2 cellular contexts compared by ENCODE assay signal in genomic region chr7:159064121-159064815, GRCh38.
TF ChIP-seq lines count a peak whose summit lies in the region.

No MANE protein-coding gene starts in this region.

TF ChIP-seq in HepG2, 621 proteins besides CTCF, POLR2A, EP300 and RAD21 (continued from another document):
- TF ChIP-seq DBP (CRISPR knock-in tag; IDR thresholded peaks at IDR 0.05; ENCODE audit: not compliant biosample characterization) (no peak), ZNF326 (CRISPR knock-in tag; IDR thresholded peaks at IDR 0.05; ENCODE audit: borderline replicate concordance) (no peak), PITX1 (CRISPR knock-in tag; IDR thresholded peaks at IDR 0.05) (no peak), RBFOX2 (IDR thresholded peaks at IDR 0.05; ENCODE audit: low read depth, low read length) (no peak), NONO (IDR thresholded peaks at IDR 0.05) (no peak), NONO (CRISPR knock-in tag; conservative IDR thresholded peaks at IDR 0.05) (no peak), FLYWCH1 (CRISPR knock-in tag; IDR thresholded peaks at IDR 0.05) (no peak), ARID3A (IDR thresholded peaks at IDR 0.05; ENCODE audit: low read depth, low read length) (no peak), ISX (CRISPR knock-in tag; conservative IDR thresholded peaks at IDR 0.05) (no peak), ZNF432 (CRISPR knock-in tag; IDR thresholded peaks at IDR 0.05; ENCODE audit: borderline replicate concordance) (no peak), YY1 (IDR thresholded peaks at IDR 0.05; ENCODE audit: insufficient read depth, insufficient replicate concordance, low read depth, low read length) (no peak), ZNF674 (CRISPR knock-in tag; IDR thresholded peaks at IDR 0.05; ENCODE audit: low read depth) (no peak), TEAD2 (CRISPR knock-in tag; IDR thresholded peaks at IDR 0.05) (no peak), HHEX (CRISPR knock-in tag; IDR thresholded peaks at IDR 0.05) (no peak), MTA3 (CRISPR knock-in tag; IDR thresholded peaks at IDR 0.05) (no peak)

TF ChIP-seq in H1, 55 proteins besides CTCF, POLR2A, EP300 and RAD21 (continued from another document):
- TF ChIP-seq, protein P1, sequence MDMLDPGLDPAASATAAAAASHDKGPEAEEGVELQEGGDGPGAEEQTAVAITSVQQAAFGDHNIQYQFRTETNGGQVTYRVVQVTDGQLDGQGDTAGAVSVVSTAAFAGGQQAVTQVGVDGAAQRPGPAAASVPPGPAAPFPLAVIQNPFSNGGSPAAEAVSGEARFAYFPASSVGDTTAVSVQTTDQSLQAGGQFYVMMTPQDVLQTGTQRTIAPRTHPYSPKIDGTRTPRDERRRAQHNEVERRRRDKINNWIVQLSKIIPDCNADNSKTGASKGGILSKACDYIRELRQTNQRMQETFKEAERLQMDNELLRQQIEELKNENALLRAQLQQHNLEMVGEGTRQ (IDR thresholded peaks at IDR 0.05; ENCODE audit: low read length): no peak
- TF ChIP-seq JUND (IDR thresholded peaks at IDR 0.05; ENCODE audit: low read length): no peak
